Comparison of ENCODE assay signal across 8 cellular contexts in the genomic region with DNA sequence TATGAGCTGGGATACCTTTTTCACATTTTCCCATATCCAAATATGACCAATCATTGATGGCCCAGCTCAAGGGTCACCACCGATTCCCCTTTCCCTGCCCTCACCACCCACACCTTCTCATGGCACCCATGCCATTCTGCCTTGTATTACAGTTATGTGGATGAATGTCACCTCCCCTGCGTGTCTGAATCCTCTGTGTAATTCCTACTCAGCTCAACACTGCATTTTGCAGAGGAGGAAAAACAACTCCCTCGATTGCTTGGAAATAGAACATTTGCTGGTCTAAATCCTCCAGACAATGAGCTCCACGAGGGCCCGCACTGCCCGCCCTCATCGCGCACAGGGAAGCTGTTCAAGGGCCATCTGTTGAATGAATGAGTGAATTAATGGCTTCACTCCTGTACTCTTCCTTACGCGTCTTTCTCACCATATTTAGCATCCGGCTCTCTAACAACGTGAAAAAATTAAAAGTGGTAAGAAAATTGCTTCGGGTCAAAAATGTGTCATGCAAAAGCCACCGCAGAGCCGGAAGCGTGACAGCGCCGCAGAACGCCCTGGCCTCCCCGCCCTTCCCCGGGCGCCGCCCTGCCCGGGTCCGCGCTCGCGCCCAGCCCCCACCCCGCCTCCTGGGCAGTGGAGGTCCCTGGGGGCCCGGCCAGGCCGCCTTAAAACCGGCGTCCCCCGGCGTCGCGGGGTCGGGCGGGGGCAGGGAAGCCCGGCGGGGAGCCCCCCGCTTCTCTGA. TPM values are rescaled to one million over a fixed set of nuclear protein-coding genes. Genes with fewer than 3 reads are reported as not detected.
DNase-seq lines count a peak whose midpoint lies in the region; ATAC-seq and TF ChIP-seq lines count a peak whose summit lies in the region.

No MANE protein-coding gene starts in this region.

- peaks cover 49 to 88% (median 69%) of the 10 kb centered on the region in 4 donors for H3K4me1 Mint-ChIP-seq in CD4-positive, alpha-beta memory T cell
- H3K4me1 Mint-ChIP-seq in activated T-cell treated with anti-CD3 and anti-CD28 coated beads, Interleukin-2, amount 50 U/mL, for 72 hours (ENCODE audit: low read depth): peaks cover 38% of the 10 kb centered on the region
- H3K4me1 Mint-ChIP-seq in type B pancreatic cell (ENCODE audit: unreplicated experiment): peaks cover 29% of the 10 kb centered on the region

- H3K36me3 Mint-ChIP-seq in CD4-positive, alpha-beta memory T cell: peaks cover 0 to 5% of the 10 kb centered on the region in 2 donors
- H3K36me3 Mint-ChIP-seq in activated T-cell treated with anti-CD3 and anti-CD28 coated beads, Interleukin-2, amount 50 U/mL, for 72 hours (ENCODE audit: insufficient read depth in 2 of 2): peaks cover 5 to 6% of the 10 kb centered on the region in 2 donors
- peaks cover 20% of the 10 kb centered on the region for H3K36me3 Mint-ChIP-seq in type B pancreatic cell

- peak overlapping the region; percentile 88 to 96 (median 91) for H3K4me3 Mint-ChIP-seq in CD4-positive, alpha-beta memory T cell
- H3K4me3 Mint-ChIP-seq in activated T-cell treated with anti-CD3 and anti-CD28 coated beads, Interleukin-2, amount 50 U/mL, for 72 hours: peak overlapping the region; percentile 90 to 91
- peak overlapping the region; percentile 88 for H3K4me3 Mint-ChIP-seq in type B pancreatic cell

- no peaks in the 10 kb centered on the region for H3K9me3 ChIP-seq in CD4-positive, alpha-beta memory T cell (ENCODE audit: control insufficient read depth in 1 of 2, low read length in 2 of 2)
- no peaks in the 10 kb centered on the region for H3K9me3 ChIP-seq in osteoblast (ENCODE audit: low read depth, low read length)

- peak overlapping the region; percentile 85 for H2AFZ ChIP-seq in osteoblast (ENCODE audit: low read length)

- H3K4me3 ChIP-seq in CD4-positive, alpha-beta memory T cell (ENCODE audit: low read length in 2 of 2): peak overlapping the region; percentile 54 to 68
- peak overlapping the region; percentile 58 for H3K4me3 ChIP-seq in fibroblast of villous mesenchyme (ENCODE audit: low read depth, low read length)
- peak overlapping the region; percentile 73 for H3K4me3 ChIP-seq in osteoblast (ENCODE audit: insufficient read depth, low read length)

- TF ChIP-seq CTCF in fibroblast of villous mesenchyme (IDR thresholded peaks at IDR 0.05; ENCODE audit: insufficient read depth, low read depth, low read length) (no peak), osteoblast (IDR thresholded peaks at IDR 0.05; ENCODE audit: extremely low read depth, low read depth, low read length) (no peak), type B pancreatic cell (conservative IDR thresholded peaks at IDR 0.05) (no peak)

- no peaks in the 10 kb centered on the region for H3K27me3 ChIP-seq in CD4-positive, alpha-beta memory T cell (ENCODE audit: insufficient read depth, low read length)
- H3K27me3 ChIP-seq in osteoblast (ENCODE audit: insufficient read depth, low read length): no peaks in the 10 kb centered on the region

- POLR2A ChIA-PET in CD4-positive, alpha-beta memory T cell (lab: Charles Lee; ENCODE audit: partially characterized antibody): interaction anchor here (0.8 to 4.3 kb wide), 6 partner anchors 9 to 691 kb away, joined by 3 to 45 read pairs (median 4); a partner anchor contains a TSS

- no peaks in the 10 kb centered on the region for H3K36me3 ChIP-seq in CD4-positive, alpha-beta memory T cell (ENCODE audit: insufficient read depth, low read length)
- H3K36me3 ChIP-seq in osteoblast (ENCODE audit: insufficient read depth, low read length): no peaks in the 10 kb centered on the region

- H3K4me2 ChIP-seq in osteoblast (ENCODE audit: insufficient read depth, low read length): peak overlapping the region; percentile 81

- H3K27ac Mint-ChIP-seq in CD4-positive, alpha-beta memory T cell: peak overlapping the region; percentile 82 to 97 (median 95)
- peak overlapping the region; percentile 52 for H3K27ac Mint-ChIP-seq in activated T-cell treated with anti-CD3 and anti-CD28 coated beads, Interleukin-2, amount 50 U/mL, for 72 hours
- peak overlapping the region; percentile 96 for H3K27ac Mint-ChIP-seq in type B pancreatic cell

- H3K27me3 Mint-ChIP-seq in CD4-positive, alpha-beta memory T cell: no peaks in the 10 kb centered on the region
- H3K27me3 Mint-ChIP-seq in activated T-cell treated with anti-CD3 and anti-CD28 coated beads, Interleukin-2, amount 50 U/mL, for 72 hours (ENCODE audit: low read depth): peaks cover 33% of the 10 kb centered on the region
- H3K27me3 Mint-ChIP-seq in type B pancreatic cell: peaks cover 19% of the 10 kb centered on the region

- H3K79me2 ChIP-seq in osteoblast (ENCODE audit: insufficient read depth, low read length): peaks cover 6% of the 10 kb centered on the region

- H3K9me3 Mint-ChIP-seq in CD4-positive, alpha-beta memory T cell: no peaks in the 10 kb centered on the region
- no peaks in the 10 kb centered on the region for H3K9me3 Mint-ChIP-seq in activated T-cell treated with anti-CD3 and anti-CD28 coated beads, Interleukin-2, amount 50 U/mL, for 72 hours
- H3K9me3 Mint-ChIP-seq in type B pancreatic cell: peaks cover 11% of the 10 kb centered on the region

- H4K20me1 ChIP-seq in osteoblast (ENCODE audit: insufficient read depth, low read length): no peaks in the 10 kb centered on the region

- intact Hi-C loops in CD4-positive, alpha-beta memory T cell (cut with micrococcal nuclease): loop anchor here (1.0 to 10.0 kb wide), 4 partner anchors 48 to 540 kb away; a partner anchor contains a TSS

- peak; percentile 75 to 83 (median 80) for DNase-seq in CD4-positive, alpha-beta memory T cell
- DNase-seq in OCI-M1 (lab: John Stamatoyannopoulos, UW) (peak; percentile 84), fibroblast of villous mesenchyme (ENCODE audit: low read depth) (peak; percentile 22), osteoblast (ENCODE audit: insufficient read length, low spot score, missing footprints) (peak; percentile 95), type B pancreatic cell (ENCODE audit: extremely low spot score, unreplicated experiment) (peak; percentile 75)
- DNase-seq in activated T-cell treated with anti-CD3 and anti-CD28 coated beads, Interleukin-2, amount 50 U/mL, for 72 hours: peak; percentile 83 to 86

- H3K4me1 ChIP-seq in CD4-positive, alpha-beta memory T cell (ENCODE audit: insufficient read depth, low read length): peaks cover 64% of the 10 kb centered on the region
- peaks cover 4% of the 10 kb centered on the region for H3K4me1 ChIP-seq in osteoblast (ENCODE audit: insufficient read depth, low read length)

- peak overlapping the region; percentile 19 for H3K27ac ChIP-seq in CD4-positive, alpha-beta memory T cell (ENCODE audit: low read depth, low read length)
- H3K27ac ChIP-seq in osteoblast (ENCODE audit: low read depth, low read length): no peak overlapping the region

- ATAC-seq in GM19397 (IDR thresholded peaks at IDR 0.05; ENCODE audit: unreplicated experiment) (peak; percentile 92), HG03460 (IDR thresholded peaks at IDR 0.05; ENCODE audit: unreplicated experiment) (peak; percentile 84)
- peak; percentile 92 to 93 for ATAC-seq in activated T-cell treated with anti-CD3 and anti-CD28 coated beads, Interleukin-2, amount 50 U/mL, for 72 hours (replicated peaks in 1 of 2)

- CTCF ChIA-PET in CD4-positive, alpha-beta memory T cell (lab: Charles Lee; ENCODE audit: partially characterized antibody): interaction anchor here (1.0 to 1.4 kb wide), 3 partner anchors 11 to 93 kb away, joined by 3 to 7 read pairs (median 5); no protein-coding TSS in a partner anchor

RNA-seq across cellular contexts. Expression of a gene that starts 0.7 kb away (rescaled TPM):
- total RNA-seq in CD4-positive, alpha-beta memory T cell: 1 to 10 TPM; 3.6 to 4.2 TPM
- 1 to 10 TPM; 7.3 to 8.4 TPM for polyA plus RNA-seq in CD4-positive, alpha-beta memory T cell
- 1 to 10 TPM; 6.6 to 9.9 TPM for total RNA-seq in activated T-cell treated with anti-CD3 and anti-CD28 coated beads, Interleukin-2, amount 50 U/mL, for 72 hours
- total RNA-seq in fibroblast of villous mesenchyme (14.5 and 29.8 TPM in 2 replicates), osteoblast (13.3 and 14.5 TPM in 2 replicates), type B pancreatic cell (ENCODE audit: low replicate concordance) (16.3 and 21.8 TPM in 2 replicates)

Comparison
In these comparisons a context has a peak if more than half of its experiments do, and no peak if none do; other contexts are left out.
1. DNase-seq: peak in every context shown above with its lines; median percentile 95 in osteoblast; 84 in activated T-cell treated with anti-CD3 and anti-CD28 coated beads, Interleukin-2, amount 50 U/mL, for 72 hours; 84 in OCI-M1; 80 in CD4-positive, alpha-beta memory T cell; 75 in type B pancreatic cell; 22 in fibroblast of villous mesenchyme.